10 cellular contexts compared by ENCODE assay signal in the genomic region with DNA sequence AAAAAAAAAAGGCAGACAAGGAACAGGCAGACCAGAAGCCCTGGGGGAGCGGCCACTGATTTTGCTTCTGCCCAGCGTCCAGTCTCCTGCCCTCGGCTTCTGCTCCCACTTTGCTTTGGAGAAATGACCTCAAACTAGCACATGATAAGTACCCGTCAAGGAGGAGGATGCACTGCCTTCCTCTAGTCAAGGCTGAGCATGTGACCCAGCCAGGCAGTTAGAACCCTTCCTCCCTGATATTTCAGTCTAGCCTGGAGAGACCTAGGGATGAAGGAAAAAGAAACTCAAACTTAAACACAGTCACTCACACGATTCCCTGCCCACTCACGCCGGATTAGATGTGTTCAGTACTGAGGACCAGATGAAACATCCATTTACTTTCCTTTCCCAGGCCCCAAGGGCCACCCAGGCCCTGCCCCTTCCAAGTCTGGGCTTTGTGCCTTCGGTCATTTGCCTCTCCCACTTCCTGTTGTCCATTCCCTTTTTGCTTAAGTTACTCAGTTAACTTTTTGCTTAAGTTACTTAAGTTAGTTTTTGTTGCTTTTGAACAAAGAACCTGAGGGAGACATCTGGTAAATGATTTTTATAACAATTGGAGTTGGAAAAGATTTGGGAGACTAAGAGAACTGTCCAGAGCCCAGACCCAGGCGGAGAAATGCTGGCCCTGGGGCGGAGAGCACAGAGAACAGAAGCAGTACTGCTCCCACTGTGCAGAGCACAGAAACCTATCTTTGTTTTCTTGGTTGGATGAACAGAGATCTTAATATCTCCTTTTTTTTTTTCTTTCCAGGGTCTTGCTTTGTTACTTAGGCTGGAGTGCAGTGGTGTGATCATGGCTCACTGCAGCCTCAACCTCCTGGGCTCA. TPM values are rescaled to one million over a fixed set of nuclear protein-coding genes. Genes with fewer than 3 reads are reported as not detected.
DNase-seq lines count a peak whose midpoint lies in the region; TF ChIP-seq lines count a peak whose summit lies in the region.
"Had no signal": no experiment of that assay in that cellular context is flagged by ENCODE, and none has a peak within 500 bp of the region (broad histone marks: within the 10 kb centered on the region; RNA-seq: fewer than 3 reads in every experiment).

No MANE protein-coding gene starts in this region.

- H3K27ac ChIP-seq in ascending aorta (peak overlapping the region; percentile 70 to 75), left ventricle myocardium inferior (replicated peaks) (peak overlapping the region; percentile 87)
- H3K27ac ChIP-seq: VCaP had no signal

- H3K4me3 ChIP-seq in ascending aorta = peak overlapping the region in 1 of 2 donors; percentile 11
- peak overlapping the region; percentile 50 for H3K4me3 ChIP-seq in left ventricle myocardium inferior
- no peak overlapping the region for H3K4me3 ChIP-seq in H7 (ENCODE audit: insufficient read depth, low read depth, low read length)

- TF ChIP-seq CTCF in ascending aorta (IDR thresholded peaks at IDR 0.05) = no peak
- TF ChIP-seq CTCF in left ventricle myocardium inferior (IDR thresholded peaks at IDR 0.05; ENCODE audit: borderline replicate concordance) = no peak

- H3K36me3 ChIP-seq in ascending aorta (no peaks in the 10 kb centered on the region), left ventricle myocardium inferior (no peaks in the 10 kb centered on the region), H7 (replicated peaks; ENCODE audit: control insufficient read depth, insufficient read depth, low read length) (no peaks in the 10 kb centered on the region)

- H3K27me3 ChIP-seq in ascending aorta (no peaks in the 10 kb centered on the region), left ventricle myocardium inferior (ENCODE audit: low read depth) (no peaks in the 10 kb centered on the region), H7 (ENCODE audit: control insufficient read depth, insufficient read depth, low read length) (peaks cover 1% of the 10 kb centered on the region; the same call in 1 of the 2 replicates)

- intact Hi-C loops in ascending aorta (cut with DNase I) = no loop called here
- intact Hi-C loops in left ventricle myocardium inferior (cut with micrococcal nuclease) = no loop called here

- no peaks in the 10 kb centered on the region for H3K9me3 ChIP-seq in ascending aorta
- no peaks in the 10 kb centered on the region for H3K9me3 ChIP-seq in left ventricle myocardium inferior (replicated peaks)

- DNase-seq in AG08396 (ENCODE audit: low spot score) = peak; percentile 34
- DNase-seq in ascending aorta (ENCODE audit: low spot score in 2 of 2) = peak in 1 of 2 donors; percentile 65
- peak; percentile 70 for DNase-seq in left ventricle myocardium inferior
- DNase-seq in pons (ENCODE audit: low spot score) = peak; percentile 61
- DNase-seq in H7 = no peak
- DNase-seq in amniotic stem cell (lab: John Stamatoyannopoulos, UW) = no peak
- DNase-seq in COLO668 (lab: John Stamatoyannopoulos, UW; ENCODE audit: unreplicated experiment) = no peak
- DNase-seq in NCI-H146 (lab: John Stamatoyannopoulos, UW) = no peak
- DNase-seq: MM.1S had no signal

- no peaks in the 10 kb centered on the region for H3K4me1 ChIP-seq in ascending aorta
- peaks cover 15% of the 10 kb centered on the region for H3K4me1 ChIP-seq in left ventricle myocardium inferior

RNA-seq across cellular contexts. Expression of gene TTC7B, which starts 23.0 kb away (rescaled TPM):
- total RNA-seq in ascending aorta = 18.5 TPM
- total RNA-seq in left ventricle myocardium inferior = 55.5 TPM
- total RNA-seq in H7 (2014; rRNA removed; shearing (Covaris generic)) = 27.4 and 34.5 TPM in 2 replicates

Comparison
In these comparisons a context has a peak if more than half of its experiments do, and no peak if none do; other contexts are left out.
1. DNase-seq: peak in AG08396 (single experiment), left ventricle myocardium inferior (single experiment) and pons (single experiment); none in H7 (single experiment), amniotic stem cell (single experiment), COLO668 (single experiment) and NCI-H146 (single experiment).